ENCODE assay signal across 8 cellular contexts in genomic region chr6:52399511-52400315, GRCh38. TPM values are rescaled to one million over a fixed set of nuclear protein-coding genes. Genes with fewer than 3 reads are reported as not detected.
DNase-seq lines count a peak whose midpoint lies in the region; ATAC-seq, FAIRE-seq and TF ChIP-seq lines count a peak whose summit lies in the region.

No MANE protein-coding gene starts in this region.

- no peaks in the 10 kb centered on the region for H3K27me3 Mint-ChIP-seq in activated CD4-positive, alpha-beta T cell treated with anti-CD3 and anti-CD28 coated beads, Interleukin-2, amount 10 ng/mL, durations not matched to agents 7 days and 5 days
- H3K27me3 Mint-ChIP-seq in nephron progenitor cell (ENCODE audit: low read depth, poor library complexity), result no peaks in the 10 kb centered on the region

- POLR2A ChIA-PET in activated CD4-positive, alpha-beta T cell treated with anti-CD3 and anti-CD28 coated beads, Interleukin-2, amount 10 ng/mL, durations not matched to agents 7 days and 5 days (lab: Charles Lee), result interaction anchor here (0.9 to 1.0 kb wide), 3 partner anchors 38 to 115 kb away, joined by 4 read pairs; partner anchors contain the start of genes MCM3 and PAQR8

- peaks cover 60% of the 10 kb centered on the region for H3K4me1 Mint-ChIP-seq in activated CD4-positive, alpha-beta T cell treated with anti-CD3 and anti-CD28 coated beads, Interleukin-2, amount 10 ng/mL, durations not matched to agents 7 days and 5 days
- peaks cover 31% of the 10 kb centered on the region for H3K4me1 Mint-ChIP-seq in nephron progenitor cell

- H3K9me3 Mint-ChIP-seq in activated CD4-positive, alpha-beta T cell treated with anti-CD3 and anti-CD28 coated beads, Interleukin-2, amount 10 ng/mL, durations not matched to agents 7 days and 5 days, result peaks cover 7% of the 10 kb centered on the region
- H3K9me3 Mint-ChIP-seq in nephron progenitor cell, result no peaks in the 10 kb centered on the region

- DNase-seq in NCI-H2171 treated with DMSO at 0.1 percent for 48 hours (lab: John Stamatoyannopoulos, UW) (peak; percentile 28), NCI-H2171 (lab: John Stamatoyannopoulos, UW) (no peak), H54 (ENCODE audit: insufficient read length, low spot score) (peak; percentile 50), NCI-H2081 treated with DMSO at 0.1 percent for 48 hours (lab: John Stamatoyannopoulos, UW) (peak; percentile 9), esophagus squamous epithelium (lab: John Stamatoyannopoulos, UW) (no peak), nephron progenitor cell (peak; percentile 27)
- DNase-seq in activated CD4-positive, alpha-beta T cell treated with anti-CD3 and anti-CD28 coated beads, Interleukin-2, amount 10 ng/mL, durations not matched to agents 7 days and 5 days, result peak; percentile 52

- peaks cover 0 to 22% (median 7%) of the 10 kb centered on the region in 3 donors for H3K36me3 ChIP-seq in esophagus squamous epithelium

- H3K4me1 ChIP-seq in esophagus squamous epithelium, result peaks cover 5 to 25% (median 7%) of the 10 kb centered on the region in 3 donors

- peak; percentile 87 for FAIRE-seq in H54 (lab: Jason Lieb, UNC)

- no peak overlapping the region for H3K27ac ChIP-seq in esophagus squamous epithelium

- H3K36me3 Mint-ChIP-seq in activated CD4-positive, alpha-beta T cell treated with anti-CD3 and anti-CD28 coated beads, Interleukin-2, amount 10 ng/mL, durations not matched to agents 7 days and 5 days (ENCODE audit: low read depth), result peaks cover 45% of the 10 kb centered on the region
- peaks cover 17% of the 10 kb centered on the region for H3K36me3 Mint-ChIP-seq in nephron progenitor cell (ENCODE audit: low read depth)

- WGBS in esophagus squamous epithelium, 2 donors, result 31 to 35% methylated on average over 3 of the region's 3 CpGs

- no peaks in the 10 kb centered on the region for H3K27me3 ChIP-seq in esophagus squamous epithelium

- H3K4me3 ChIP-seq in esophagus squamous epithelium, result no peak overlapping the region

- CTCF ChIA-PET in activated CD4-positive, alpha-beta T cell treated with anti-CD3 and anti-CD28 coated beads, Interleukin-2, amount 10 ng/mL, durations not matched to agents 7 days and 5 days (lab: Charles Lee), result interaction anchor here (0.6 to 3.4 kb wide), 11 partner anchors 10 to 264 kb away, joined by 3 to 24 read pairs (median 4); partner anchors contain the start of genes MCM3 and PAQR8

- intact Hi-C loops in esophagus squamous epithelium (cut with DNase I), result loop anchor here (5.0 to 10.0 kb wide), 2 partner anchors 115 to 263 kb away; partner anchors contain the start of gene MCM3

- TF ChIP-seq POLR2A in H54 (IDR thresholded peaks at IDR 0.05; ENCODE audit: low read depth, low read length) (no peak), esophagus squamous epithelium (IDR thresholded peaks at IDR 0.05) (no peak)

- ATAC-seq in GM19467 (IDR thresholded peaks at IDR 0.05; ENCODE audit: unreplicated experiment), result no peak

- no peaks in the 10 kb centered on the region for H3K9me3 ChIP-seq in esophagus squamous epithelium

- TF ChIP-seq CTCF in esophagus squamous epithelium (IDR thresholded peaks at IDR 0.05), result peak; percentile 76 to 87 (median 82)
- peak; percentile 88 for TF ChIP-seq CTCF in nephron progenitor cell (IDR thresholded peaks at IDR 0.05)

- no peak overlapping the region for H3K4me3 Mint-ChIP-seq in activated CD4-positive, alpha-beta T cell treated with anti-CD3 and anti-CD28 coated beads, Interleukin-2, amount 10 ng/mL, durations not matched to agents 7 days and 5 days
- H3K4me3 Mint-ChIP-seq in nephron progenitor cell, result no peak overlapping the region

- peak overlapping the region; percentile 93 for H3K27ac Mint-ChIP-seq in activated CD4-positive, alpha-beta T cell treated with anti-CD3 and anti-CD28 coated beads, Interleukin-2, amount 10 ng/mL, durations not matched to agents 7 days and 5 days
- H3K27ac Mint-ChIP-seq in nephron progenitor cell, result peak overlapping the region; percentile 75

RNA-seq across cellular contexts. Expression of gene EFHC1, which starts 20.4 kb away (rescaled TPM):
- 1 to 10 TPM; 2.3 to 3.6 TPM for total RNA-seq in activated CD4-positive, alpha-beta T cell treated with anti-CD3 and anti-CD28 coated beads, Interleukin-2, amount 10 ng/mL, durations not matched to agents 7 days and 5 days
- 10 to 100 TPM in 2 of 4 donors, 1 to 10 TPM in 2; 4.0 to 17.5 (median 9.9) TPM for total RNA-seq in esophagus squamous epithelium

RNA-seq across cellular contexts. Expression of gene PAQR8, which starts 37.8 kb away (rescaled TPM):
- total RNA-seq in activated CD4-positive, alpha-beta T cell treated with anti-CD3 and anti-CD28 coated beads, Interleukin-2, amount 10 ng/mL, durations not matched to agents 7 days and 5 days, result 10 to 100 TPM; 21.2 to 22.8 TPM
- 10 to 100 TPM in 3 of 4 donors, 1 to 10 TPM in 1; 1.7 to 22.5 (median 11.5) TPM for total RNA-seq in esophagus squamous epithelium

Comparison
In these comparisons a context has a peak if more than half of its experiments do, and no peak if none do; other contexts are left out.
1. DNase-seq: peak in NCI-H2171 treated with DMSO at 0.1 percent for 48 hours (single experiment), H54 (single experiment), NCI-H2081 treated with DMSO at 0.1 percent for 48 hours (single experiment), activated CD4-positive, alpha-beta T cell treated with anti-CD3 and anti-CD28 coated beads, Interleukin-2, amount 10 ng/mL, durations not matched to agents 7 days and 5 days (single experiment) and nephron progenitor cell (single experiment); none in NCI-H2171 (single experiment) and esophagus squamous epithelium (single experiment).